ENCODE assay signal across 7 cellular contexts in the genomic region with DNA sequence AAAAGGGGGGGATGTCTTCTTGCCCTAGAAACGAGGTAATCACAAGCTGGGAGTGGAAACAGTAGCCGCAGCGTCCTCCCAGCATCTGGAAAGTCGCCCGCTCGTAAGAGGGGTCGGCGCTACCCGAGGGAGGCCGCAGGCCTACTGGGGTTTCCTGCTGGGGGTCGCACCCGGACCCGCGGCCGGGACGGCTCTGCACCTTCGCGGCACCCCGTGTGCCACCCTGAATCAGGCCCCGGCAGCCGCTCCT. TPM values are rescaled to one million over a fixed set of nuclear protein-coding genes. Genes with fewer than 3 reads are reported as not detected.
A peak's percentile ranks its signal among the peaks of the same experiment; 100 is the strongest.
DNase-seq lines count a peak whose midpoint lies in the region; ATAC-seq and TF ChIP-seq lines count a peak whose summit lies in the region.

No MANE protein-coding gene starts in this region.

- intact Hi-C loops in prostate gland (cut with DNase I) = no loop called here

- peak overlapping the region; percentile 81 to 91 (median 90) for H3K4me3 ChIP-seq in Peyer's patch
- H3K4me3 ChIP-seq in prostate gland = peak overlapping the region; percentile 87 to 92

- peak; percentile 3 for ATAC-seq in GM21737 (IDR thresholded peaks at IDR 0.05; ENCODE audit: unreplicated experiment)
- no peak for ATAC-seq in HG02763 (IDR thresholded peaks at IDR 0.05; ENCODE audit: unreplicated experiment)
- ATAC-seq in GM21447 (IDR thresholded peaks at IDR 0.05; ENCODE audit: unreplicated experiment) = no peak

- H3K4me1 ChIP-seq in Peyer's patch (peaks cover 5 to 53% (median 25%) of the 10 kb centered on the region in 4 donors), prostate gland (replicated peaks) (peaks cover 6% of the 10 kb centered on the region)

- WGBS in prostate gland = under 1% methylated on average over 20 of the region's 21 CpGs

- no peak for DNase-seq in Peyer's patch
- peak; percentile 16 for DNase-seq in fibroblast of gingiva (ENCODE audit: low read depth)
- no peak for DNase-seq in prostate gland (ENCODE audit: low spot score)
- DNase-seq in NCI-H510A (lab: John Stamatoyannopoulos, UW) = no peak

- H3K27ac ChIP-seq in Peyer's patch (peak overlapping the region; percentile 98 to 100 (median 99)), prostate gland (peak overlapping the region; percentile 98 to 99)

- H3K36me3 ChIP-seq in Peyer's patch = no peaks in the 10 kb centered on the region
- H3K36me3 ChIP-seq in prostate gland = no peaks in the 10 kb centered on the region

- TF ChIP-seq POLR2A in Peyer's patch (IDR thresholded peaks at IDR 0.05) = no peak
- no peak for TF ChIP-seq POLR2A in prostate gland (IDR thresholded peaks at IDR 0.05)

- H3K27me3 ChIP-seq in Peyer's patch (no peaks in the 10 kb centered on the region), prostate gland (replicated peaks; ENCODE audit: insufficient read depth) (no peaks in the 10 kb centered on the region)

- H3K9me3 ChIP-seq in Peyer's patch (no peaks in the 10 kb centered on the region), prostate gland (no peaks in the 10 kb centered on the region)

- TF ChIP-seq CTCF in Peyer's patch (IDR thresholded peaks at IDR 0.05) = no peak
- no peak for TF ChIP-seq CTCF in prostate gland (IDR thresholded peaks at IDR 0.05)

RNA-seq across cellular contexts. Expression of gene ZBTB25, which starts 0.5 kb away (rescaled TPM):
- 10 to 100 TPM in 3 of 4 donors, 1 to 10 TPM in 1; 4.2 to 12.1 (median 11.4) TPM for total RNA-seq in Peyer's patch
- total RNA-seq in prostate gland = 10 to 100 TPM; 10.2 to 20.2 TPM

RNA-seq across cellular contexts. Expression of gene ZBTB1, which starts 1.5 kb away (rescaled TPM):
- total RNA-seq in Peyer's patch (10 to 100 TPM; 32.6 to 75.1 (median 49.1) TPM), prostate gland (10 to 100 TPM; 56.5 to 74.3 TPM)

RNA-seq across cellular contexts. Expression of gene HSPA2, which starts 37.4 kb away (rescaled TPM):
- total RNA-seq in Peyer's patch (1 to 10 TPM; 4.2 to 9.9 (median 6.8) TPM), prostate gland (10 to 100 TPM; 35.9 to 59.9 TPM)

RNA-seq across cellular contexts. Expression of gene AKAP5, which starts 37.8 kb away (rescaled TPM):
- total RNA-seq in Peyer's patch = 1 to 10 TPM in 3 of 4 donors, under 1 TPM in 1; 0.57 to 2.8 (median 2.4) TPM
- under 1 TPM; 0.51 to 0.82 TPM for total RNA-seq in prostate gland

RNA-seq across cellular contexts. Expression of gene PPP1R36, which starts 46.7 kb away (rescaled TPM):
- total RNA-seq in Peyer's patch = 1 to 10 TPM in 3 of 4 donors, not detected in 1; 1.9 to 7.4 (median 2.1) TPM
- 1 to 10 TPM; 2.0 to 8.6 TPM for total RNA-seq in prostate gland
